ENCODE assay signal across 1 cellular context in genomic region chr7:117117172-117117571, GRCh38.
TF ChIP-seq lines count a peak whose summit lies in the region.

No MANE protein-coding gene starts in this region.

TF ChIP-seq in GM23338, 12 proteins besides CTCF, POLR2A, EP300 and RAD21:
- TF ChIP-seq, protein P1, sequence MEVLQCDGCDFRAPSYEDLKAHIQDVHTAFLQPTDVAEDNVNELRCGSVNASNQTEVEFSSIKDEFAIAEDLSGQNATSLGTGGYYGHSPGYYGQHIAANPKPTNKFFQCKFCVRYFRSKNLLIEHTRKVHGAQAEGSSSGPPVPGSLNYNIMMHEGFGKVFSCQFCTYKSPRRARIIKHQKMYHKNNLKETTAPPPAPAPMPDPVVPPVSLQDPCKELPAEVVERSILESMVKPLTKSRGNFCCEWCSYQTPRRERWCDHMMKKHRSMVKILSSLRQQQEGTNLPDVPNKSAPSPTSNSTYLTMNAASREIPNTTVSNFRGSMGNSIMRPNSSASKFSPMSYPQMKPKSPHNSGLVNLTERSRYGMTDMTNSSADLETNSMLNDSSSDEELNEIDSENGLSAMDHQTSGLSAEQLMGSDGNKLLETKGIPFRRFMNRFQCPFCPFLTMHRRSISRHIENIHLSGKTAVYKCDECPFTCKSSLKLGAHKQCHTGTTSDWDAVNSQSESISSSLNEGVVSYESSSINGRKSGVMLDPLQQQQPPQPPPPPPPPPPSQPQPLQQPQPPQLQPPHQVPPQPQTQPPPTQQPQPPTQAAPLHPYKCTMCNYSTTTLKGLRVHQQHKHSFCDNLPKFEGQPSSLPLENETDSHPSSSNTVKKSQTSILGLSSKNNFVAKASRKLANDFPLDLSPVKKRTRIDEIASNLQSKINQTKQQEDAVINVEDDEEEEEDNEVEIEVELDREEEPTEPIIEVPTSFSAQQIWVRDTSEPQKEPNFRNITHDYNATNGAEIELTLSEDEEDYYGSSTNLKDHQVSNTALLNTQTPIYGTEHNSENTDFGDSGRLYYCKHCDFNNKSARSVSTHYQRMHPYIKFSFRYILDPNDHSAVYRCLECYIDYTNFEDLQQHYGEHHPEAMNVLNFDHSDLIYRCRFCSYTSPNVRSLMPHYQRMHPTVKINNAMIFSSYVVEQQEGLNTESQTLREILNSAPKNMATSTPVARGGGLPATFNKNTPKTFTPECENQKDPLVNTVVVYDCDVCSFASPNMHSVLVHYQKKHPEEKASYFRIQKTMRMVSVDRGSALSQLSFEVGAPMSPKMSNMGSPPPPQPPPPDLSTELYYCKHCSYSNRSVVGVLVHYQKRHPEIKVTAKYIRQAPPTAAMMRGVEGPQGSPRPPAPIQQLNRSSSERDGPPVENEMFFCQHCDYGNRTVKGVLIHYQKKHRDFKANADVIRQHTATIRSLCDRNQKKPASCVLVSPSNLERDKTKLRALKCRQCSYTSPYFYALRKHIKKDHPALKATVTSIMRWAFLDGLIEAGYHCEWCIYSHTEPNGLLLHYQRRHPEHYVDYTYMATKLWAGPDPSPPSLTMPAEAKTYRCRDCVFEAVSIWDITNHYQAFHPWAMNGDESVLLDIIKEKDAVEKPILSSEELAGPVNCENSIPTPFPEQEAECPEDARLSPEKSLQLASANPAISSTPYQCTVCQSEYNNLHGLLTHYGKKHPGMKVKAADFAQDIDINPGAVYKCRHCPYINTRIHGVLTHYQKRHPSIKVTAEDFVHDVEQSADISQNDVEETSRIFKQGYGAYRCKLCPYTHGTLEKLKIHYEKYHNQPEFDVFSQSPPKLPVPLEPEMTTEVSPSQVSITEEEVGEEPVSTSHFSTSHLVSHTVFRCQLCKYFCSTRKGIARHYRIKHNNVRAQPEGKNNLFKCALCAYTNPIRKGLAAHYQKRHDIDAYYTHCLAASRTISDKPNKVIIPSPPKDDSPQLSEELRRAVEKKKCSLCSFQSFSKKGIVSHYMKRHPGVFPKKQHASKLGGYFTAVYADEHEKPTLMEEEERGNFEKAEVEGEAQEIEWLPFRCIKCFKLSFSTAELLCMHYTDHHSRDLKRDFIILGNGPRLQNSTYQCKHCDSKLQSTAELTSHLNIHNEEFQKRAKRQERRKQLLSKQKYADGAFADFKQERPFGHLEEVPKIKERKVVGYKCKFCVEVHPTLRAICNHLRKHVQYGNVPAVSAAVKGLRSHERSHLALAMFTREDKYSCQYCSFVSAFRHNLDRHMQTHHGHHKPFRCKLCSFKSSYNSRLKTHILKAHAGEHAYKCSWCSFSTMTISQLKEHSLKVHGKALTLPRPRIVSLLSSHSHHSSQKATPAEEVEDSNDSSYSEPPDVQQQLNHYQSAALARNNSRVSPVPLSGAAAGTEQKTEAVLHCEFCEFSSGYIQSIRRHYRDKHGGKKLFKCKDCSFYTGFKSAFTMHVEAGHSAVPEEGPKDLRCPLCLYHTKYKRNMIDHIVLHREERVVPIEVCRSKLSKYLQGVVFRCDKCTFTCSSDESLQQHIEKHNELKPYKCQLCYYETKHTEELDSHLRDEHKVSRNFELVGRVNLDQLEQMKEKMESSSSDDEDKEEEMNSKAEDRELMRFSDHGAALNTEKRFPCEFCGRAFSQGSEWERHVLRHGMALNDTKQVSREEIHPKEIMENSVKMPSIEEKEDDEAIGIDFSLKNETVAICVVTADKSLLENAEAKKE (CRISPR knock-in tag; IDR thresholded peaks at IDR 0.05): no peak
- TF ChIP-seq, protein P2, sequence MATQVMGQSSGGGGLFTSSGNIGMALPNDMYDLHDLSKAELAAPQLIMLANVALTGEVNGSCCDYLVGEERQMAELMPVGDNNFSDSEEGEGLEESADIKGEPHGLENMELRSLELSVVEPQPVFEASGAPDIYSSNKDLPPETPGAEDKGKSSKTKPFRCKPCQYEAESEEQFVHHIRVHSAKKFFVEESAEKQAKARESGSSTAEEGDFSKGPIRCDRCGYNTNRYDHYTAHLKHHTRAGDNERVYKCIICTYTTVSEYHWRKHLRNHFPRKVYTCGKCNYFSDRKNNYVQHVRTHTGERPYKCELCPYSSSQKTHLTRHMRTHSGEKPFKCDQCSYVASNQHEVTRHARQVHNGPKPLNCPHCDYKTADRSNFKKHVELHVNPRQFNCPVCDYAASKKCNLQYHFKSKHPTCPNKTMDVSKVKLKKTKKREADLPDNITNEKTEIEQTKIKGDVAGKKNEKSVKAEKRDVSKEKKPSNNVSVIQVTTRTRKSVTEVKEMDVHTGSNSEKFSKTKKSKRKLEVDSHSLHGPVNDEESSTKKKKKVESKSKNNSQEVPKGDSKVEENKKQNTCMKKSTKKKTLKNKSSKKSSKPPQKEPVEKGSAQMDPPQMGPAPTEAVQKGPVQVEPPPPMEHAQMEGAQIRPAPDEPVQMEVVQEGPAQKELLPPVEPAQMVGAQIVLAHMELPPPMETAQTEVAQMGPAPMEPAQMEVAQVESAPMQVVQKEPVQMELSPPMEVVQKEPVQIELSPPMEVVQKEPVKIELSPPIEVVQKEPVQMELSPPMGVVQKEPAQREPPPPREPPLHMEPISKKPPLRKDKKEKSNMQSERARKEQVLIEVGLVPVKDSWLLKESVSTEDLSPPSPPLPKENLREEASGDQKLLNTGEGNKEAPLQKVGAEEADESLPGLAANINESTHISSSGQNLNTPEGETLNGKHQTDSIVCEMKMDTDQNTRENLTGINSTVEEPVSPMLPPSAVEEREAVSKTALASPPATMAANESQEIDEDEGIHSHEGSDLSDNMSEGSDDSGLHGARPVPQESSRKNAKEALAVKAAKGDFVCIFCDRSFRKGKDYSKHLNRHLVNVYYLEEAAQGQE (IDR thresholded peaks at IDR 0.05; ENCODE audit: unreplicated experiment): no peak
- TF ChIP-seq JUNB (IDR thresholded peaks at IDR 0.05; ENCODE audit: unreplicated experiment): no peak
- TF ChIP-seq CREB1 (CRISPR knock-in tag; IDR thresholded peaks at IDR 0.05; ENCODE audit: low read depth): no peak
- no peak for TF ChIP-seq ETS1 (IDR thresholded peaks at IDR 0.05)
- TF ChIP-seq EZH2phosphoT487 (IDR thresholded peaks at IDR 0.05; ENCODE audit: unreplicated experiment): no peak
- no peak for TF ChIP-seq ZNF331 (CRISPR knock-in tag; IDR thresholded peaks at IDR 0.05; ENCODE audit: low read depth)
- no peak for TF ChIP-seq NANOG (IDR thresholded peaks at IDR 0.05; ENCODE audit: borderline replicate concordance)
- no peak for TF ChIP-seq EZH2 (IDR thresholded peaks at IDR 0.05; ENCODE audit: low read depth, unreplicated experiment)
- TF ChIP-seq POLR2AphosphoS5 (IDR thresholded peaks at IDR 0.05; ENCODE audit: low read depth): no peak
- no peak for TF ChIP-seq STAT1 (IDR thresholded peaks at IDR 0.05; ENCODE audit: unreplicated experiment)
- TF ChIP-seq ZNF114 (CRISPR knock-in tag; IDR thresholded peaks at IDR 0.05): no peak
